In genomic region chr3:197027896-197028710, GRCh38 we compare ENCODE assay signal across 3 cellular contexts.
TF ChIP-seq lines count a peak whose summit lies in the region.

No MANE protein-coding gene starts in this region.

TF ChIP-seq in SK-N-SH, 30 proteins besides CTCF, POLR2A, EP300 and RAD21:
- TF ChIP-seq NFIC (IDR thresholded peaks at IDR 0.05; ENCODE audit: borderline replicate concordance), result no peak

TF ChIP-seq in SK-N-SH treated with all-trans-retinoic acid at 6 μM for 48 hours, 23 proteins besides CTCF, POLR2A, EP300 and RAD21:
- TF ChIP-seq ISL1 (CRISPR knock-in tag; IDR thresholded peaks at IDR 0.05) (no peak), ZNF565 (CRISPR knock-in tag; conservative IDR thresholded peaks at IDR 0.05; ENCODE audit: low read depth) (no peak), SNAI2 (CRISPR knock-in tag; IDR thresholded peaks at IDR 0.05) (no peak), ZFP3 (CRISPR knock-in tag; IDR thresholded peaks at IDR 0.05) (no peak), ZC3H10 (CRISPR knock-in tag; IDR thresholded peaks at IDR 0.05) (no peak), TCF4 (CRISPR knock-in tag; IDR thresholded peaks at IDR 0.05; ENCODE audit: borderline replicate concordance) (no peak), POU6F1 (CRISPR knock-in tag; IDR thresholded peaks at IDR 0.05; ENCODE audit: borderline replicate concordance, low read depth) (no peak), ZNF70 (CRISPR knock-in tag; IDR thresholded peaks at IDR 0.05) (no peak), ZNF8 (CRISPR knock-in tag; IDR thresholded peaks at IDR 0.05) (no peak), GLIS3 (CRISPR knock-in tag; IDR thresholded peaks at IDR 0.05) (no peak), RARB (CRISPR knock-in tag; IDR thresholded peaks at IDR 0.05) (no peak), CREB5 (CRISPR knock-in tag; IDR thresholded peaks at IDR 0.05; ENCODE audit: low read depth) (no peak), ESRRG (CRISPR knock-in tag; IDR thresholded peaks at IDR 0.05) (no peak), TOX (CRISPR knock-in tag; IDR thresholded peaks at IDR 0.05; ENCODE audit: borderline replicate concordance) (no peak), PPARA (CRISPR knock-in tag; IDR thresholded peaks at IDR 0.05; ENCODE audit: borderline replicate concordance) (no peak), CSRNP3 (CRISPR knock-in tag; IDR thresholded peaks at IDR 0.05) (no peak), CSDC2 (CRISPR knock-in tag; IDR thresholded peaks at IDR 0.05) (no peak), PATZ1 (CRISPR knock-in tag; IDR thresholded peaks at IDR 0.05; ENCODE audit: borderline replicate concordance) (no peak)

TF ChIP-seq in IMR-90, 13 proteins besides CTCF, POLR2A, EP300 and RAD21:
- TF ChIP-seq ELK1 (IDR thresholded peaks at IDR 0.05; ENCODE audit: borderline replicate concordance, low read depth, low read length) (no peak), SMC3 (IDR thresholded peaks at IDR 0.05; ENCODE audit: low read depth, low read length) (no peak), CHD1 (IDR thresholded peaks at IDR 0.05; ENCODE audit: low read depth, low read length) (no peak), RCOR1 (IDR thresholded peaks at IDR 0.05; ENCODE audit: insufficient replicate concordance, low read length) (no peak), RFX5 (IDR thresholded peaks at IDR 0.05; ENCODE audit: low read depth, low read length) (no peak), MAFK (IDR thresholded peaks at IDR 0.05; ENCODE audit: low read depth, low read length) (no peak), FOS (IDR thresholded peaks at IDR 0.05; ENCODE audit: low read depth, low read length) (no peak), CEBPB (IDR thresholded peaks at IDR 0.05; ENCODE audit: low read depth, low read length) (no peak), MAZ (IDR thresholded peaks at IDR 0.05; ENCODE audit: borderline replicate concordance, low read depth, low read length) (no peak), NFE2L2 (IDR thresholded peaks at IDR 0.05; ENCODE audit: low read depth, low read length) (no peak), BHLHE40 (IDR thresholded peaks at IDR 0.05; ENCODE audit: low read depth, low read length) (no peak), MXI1 (IDR thresholded peaks at IDR 0.05; ENCODE audit: borderline replicate concordance, low read depth, low read length) (no peak), USF2 (IDR thresholded peaks at IDR 0.05; ENCODE audit: low read depth, low read length) (no peak)
